Comparison of ENCODE assay signal across 10 cellular contexts in genomic region chr17:11880714-11881113, GRCh38.
A peak's percentile ranks its signal among the peaks of the same experiment; 100 is the strongest.
DNase-seq lines count a peak whose midpoint lies in the region; ATAC-seq and TF ChIP-seq lines count a peak whose summit lies in the region.
"Had no signal": no experiment of that assay in that cellular context is flagged by ENCODE, and none has a peak within 500 bp of the region (broad histone marks: within the 10 kb centered on the region; RNA-seq: fewer than 3 reads in every experiment).

No MANE protein-coding gene starts in this region.

- intact Hi-C loops in CD4-positive, alpha-beta T cell (cut with DNase I, micrococcal nuclease): no loop called here

- POLR2A ChIA-PET in HEK293 (lab: Yijun Ruan, JAX): no interaction called here
- POLR2A ChIA-PET in CD4-positive, alpha-beta T cell (lab: Charles Lee): no interaction called here

- H3K4me1 Mint-ChIP-seq in CD4-positive, alpha-beta T cell (ENCODE audit: low read depth): no peaks in the 10 kb centered on the region

- H3K27ac Mint-ChIP-seq in CD4-positive, alpha-beta T cell: no peak overlapping the region
- H3K27ac Mint-ChIP-seq: stimulated activated naive B cell treated with anti-CD40 and anti-IgM and Interleukin-4, amounts not matched to agents 10 μg/mL and 1 μg/mL and 100 μg/mL, for 72 hours had no signal

- no peaks in the 10 kb centered on the region for H3K27me3 Mint-ChIP-seq in CD4-positive, alpha-beta T cell

- CTCF ChIA-PET in HEK293 (lab: Yijun Ruan, JAX): interaction anchor here (0.7 to 1.1 kb wide), 2 partner anchors 48 to 236 kb away, joined by 3 to 5 read pairs; no protein-coding TSS in a partner anchor
- CTCF ChIA-PET in CD4-positive, alpha-beta T cell (lab: Charles Lee): no interaction called here

- no peak overlapping the region for H3K27ac ChIP-seq in HEK293 (ENCODE audit: extremely low read depth, low read depth, low read length)
- no peak overlapping the region for H3K27ac ChIP-seq in CD4-positive, alpha-beta T cell (ENCODE audit: low read depth, low read length)

- H3K4me3 Mint-ChIP-seq in CD4-positive, alpha-beta T cell: no peak overlapping the region
- H3K4me3 Mint-ChIP-seq: stimulated activated naive B cell treated with anti-CD40 and anti-IgM and Interleukin-4, amounts not matched to agents 10 μg/mL and 1 μg/mL and 100 μg/mL, for 72 hours had no signal

- TF ChIP-seq CTCF in HEK293 (tag by site-specific recombination; IDR thresholded peaks at IDR 0.05) (no peak), kidney epithelial cell (IDR thresholded peaks at IDR 0.05; ENCODE audit: insufficient read depth, low read length, poor library complexity, severe bottlenecking) (peak; percentile 26)
- TF ChIP-seq CTCF in CD4-positive, alpha-beta T cell (IDR thresholded peaks at IDR 0.05): no peak

- H3K27me3 ChIP-seq in kidney epithelial cell (ENCODE audit: control insufficient read depth, insufficient read depth, low read length) (peaks cover 2% of the 10 kb centered on the region), MG63 (no peaks in the 10 kb centered on the region)
- no peaks in the 10 kb centered on the region for H3K27me3 ChIP-seq in CD4-positive, alpha-beta T cell (ENCODE audit: control insufficient read depth, insufficient read depth, low read length)

- no peak for ATAC-seq in CD4-positive, alpha-beta T cell (ENCODE audit: poor library complexity)

- H3K9me3 Mint-ChIP-seq in CD4-positive, alpha-beta T cell: no peaks in the 10 kb centered on the region
- H3K9me3 Mint-ChIP-seq: stimulated activated naive B cell treated with anti-CD40 and anti-IgM and Interleukin-4, amounts not matched to agents 10 μg/mL and 1 μg/mL and 100 μg/mL, for 72 hours had no signal

- H3K4me3 ChIP-seq in HEK293 (ENCODE audit: low read depth, low read length): no peak overlapping the region
- no peak overlapping the region for H3K4me3 ChIP-seq in kidney epithelial cell (ENCODE audit: low read depth, low read length)
- H3K4me3 ChIP-seq in MG63: no peak overlapping the region

- DNase-seq in Ammon's horn (ENCODE audit: low spot score): peak; percentile 67
- peak; percentile 34 for DNase-seq in RPMI8226
- no peak for DNase-seq in kidney epithelial cell (ENCODE audit: low read depth)
- DNase-seq in activated CD8-positive, alpha-beta memory T cell treated with anti-CD3 and anti-CD28 coated beads, Interleukin-2, amount 50 U/mL, for 4 hours: no peak
- DNase-seq in GF-D8 (lab: John Stamatoyannopoulos, UW): no peak
- DNase-seq in MG63: no peak
- DNase-seq in CD4-positive, alpha-beta T cell: no peak
- DNase-seq: activated T-cell treated with anti-CD3 and anti-CD28 coated beads for 4 hours; stimulated activated naive B cell treated with anti-CD40 and anti-IgM and Interleukin-4, amounts not matched to agents 10 μg/mL and 1 μg/mL and 100 μg/mL, for 72 hours had no signal

- H3K4me1 ChIP-seq in HEK293 (ENCODE audit: control insufficient read depth, insufficient read depth, low read length): no peaks in the 10 kb centered on the region

- H3K9me3 ChIP-seq in HEK293 (ENCODE audit: control insufficient read depth, insufficient read depth, low read depth, low read length) (no peaks in the 10 kb centered on the region), MG63 (no peaks in the 10 kb centered on the region)
- H3K9me3 ChIP-seq in CD4-positive, alpha-beta T cell (ENCODE audit: control insufficient read depth, low read length): no peaks in the 10 kb centered on the region

- no peaks in the 10 kb centered on the region for H3K36me3 Mint-ChIP-seq in CD4-positive, alpha-beta T cell (ENCODE audit: low read depth)
- H3K36me3 Mint-ChIP-seq: stimulated activated naive B cell treated with anti-CD40 and anti-IgM and Interleukin-4, amounts not matched to agents 10 μg/mL and 1 μg/mL and 100 μg/mL, for 72 hours had no signal

- no peaks in the 10 kb centered on the region for H3K36me3 ChIP-seq in HEK293 (ENCODE audit: control insufficient read depth in 2 of 2, insufficient read depth in 1 of 2, low read length in 2 of 2)
- no peaks in the 10 kb centered on the region for H3K36me3 ChIP-seq in kidney epithelial cell (ENCODE audit: control insufficient read depth, insufficient read depth, low read length)
- no peaks in the 10 kb centered on the region for H3K36me3 ChIP-seq in MG63

TF ChIP-seq in HEK293, 187 proteins besides CTCF, POLR2A, EP300 and RAD21:
- TF ChIP-seq ZSCAN4 (tag by site-specific recombination; IDR thresholded peaks at IDR 0.05) (no peak), ZXDB (tag by site-specific recombination; IDR thresholded peaks at IDR 0.05) (no peak), RBAK (tag by site-specific recombination; IDR thresholded peaks at IDR 0.05) (no peak), ZNF776 (tag by site-specific recombination; IDR thresholded peaks at IDR 0.05; ENCODE audit: borderline replicate concordance) (no peak), ZNF239 (tag by site-specific recombination; IDR thresholded peaks at IDR 0.05) (no peak), ZNF571 (tag by site-specific recombination; IDR thresholded peaks at IDR 0.05) (no peak), ZNF654 (tag by site-specific recombination; IDR thresholded peaks at IDR 0.05; ENCODE audit: low read depth) (peak; percentile 36)

Comparison
In these comparisons a context has a peak if more than half of its experiments do, and no peak if none do; other contexts are left out.
1. DNase-seq: peak in Ammon's horn (single experiment) and RPMI8226 (single experiment); none in kidney epithelial cell (single experiment), activated CD8-positive, alpha-beta memory T cell treated with anti-CD3 and anti-CD28 coated beads, Interleukin-2, amount 50 U/mL, for 4 hours (single experiment), GF-D8 (single experiment), MG63 (single experiment) and CD4-positive, alpha-beta T cell (0 of 10).